Comparison of ENCODE assay signal across 1 cellular context in the genomic region with DNA sequence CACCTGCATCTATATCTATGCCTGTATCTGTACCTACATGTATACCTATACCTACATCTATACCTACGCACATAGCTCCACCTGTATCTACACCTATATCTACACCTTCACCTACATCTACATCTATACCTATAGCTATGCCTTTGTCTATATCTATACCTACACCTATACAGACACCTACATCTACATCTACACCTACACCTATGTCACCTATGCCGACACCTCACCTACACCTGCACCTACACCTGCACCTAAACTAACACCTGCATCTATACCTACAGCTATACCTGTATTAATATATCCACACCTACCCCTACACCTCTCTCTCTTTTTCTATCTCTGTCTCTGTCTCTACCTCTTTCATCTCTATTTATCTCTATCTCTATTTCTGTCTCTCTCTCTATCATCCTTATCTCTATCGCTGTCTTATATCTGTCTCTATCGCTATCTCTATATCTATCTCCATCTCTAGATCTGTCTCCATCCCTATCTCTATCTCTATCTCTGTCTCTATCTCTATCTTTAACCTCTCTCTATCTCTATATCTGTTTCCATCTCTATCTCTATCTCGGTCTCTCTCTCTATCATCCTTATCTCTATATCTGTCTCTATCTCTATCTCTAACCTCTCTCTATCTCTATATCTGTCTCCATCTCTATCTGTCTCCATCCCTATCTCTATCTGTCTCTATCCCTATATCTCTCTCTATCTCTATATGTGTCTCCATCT.
TF ChIP-seq lines count a peak whose summit lies in the region.

No MANE protein-coding gene starts in this region.

TF ChIP-seq in HEK293, 187 proteins besides CTCF, POLR2A, EP300 and RAD21 (continued from another document):
- TF ChIP-seq ZNF621 (tag by site-specific recombination; IDR thresholded peaks at IDR 0.05) (no peak), ZBTB21 (tag by site-specific recombination; IDR thresholded peaks at IDR 0.05) (no peak), PRDM1 (tag by site-specific recombination; IDR thresholded peaks at IDR 0.05) (no peak), ZNF23 (tag by site-specific recombination; IDR thresholded peaks at IDR 0.05; ENCODE audit: borderline replicate concordance) (no peak), ZNF701 (tag by site-specific recombination; IDR thresholded peaks at IDR 0.05) (no peak), ZNF274 (IDR thresholded peaks at IDR 0.05; ENCODE audit: low read length) (no peak), ZNF274 (tag by site-specific recombination; IDR thresholded peaks at IDR 0.05; ENCODE audit: borderline replicate concordance) (no peak), ZNF629 (tag by site-specific recombination; IDR thresholded peaks at IDR 0.05) (no peak), ZNF394 (tag by site-specific recombination; IDR thresholded peaks at IDR 0.05; ENCODE audit: borderline replicate concordance) (no peak), ZNF202 (tag by site-specific recombination; IDR thresholded peaks at IDR 0.05; ENCODE audit: borderline replicate concordance) (peak; percentile 4; the same call in 1 of the 2 replicates), ZNF48 (tag by site-specific recombination; IDR thresholded peaks at IDR 0.05) (no peak), ZBTB8A (tag by site-specific recombination; IDR thresholded peaks at IDR 0.05) (no peak), ZNF404 (tag by site-specific recombination; IDR thresholded peaks at IDR 0.05) (no peak), ZNF596 (tag by site-specific recombination; IDR thresholded peaks at IDR 0.05) (peak; percentile 62; the same call in 1 of the 2 replicates), ZNF660 (tag by site-specific recombination; IDR thresholded peaks at IDR 0.05) (no peak), ZNF184 (tag by site-specific recombination; IDR thresholded peaks at IDR 0.05) (no peak), ZNF155 (tag by site-specific recombination; IDR thresholded peaks at IDR 0.05) (no peak), ZEB2 (tag by site-specific recombination; IDR thresholded peaks at IDR 0.05) (peak; percentile 100), PBX3 (CRISPR knock-in tag; IDR thresholded peaks at IDR 0.05) (no peak), ZSCAN30 (tag by site-specific recombination; IDR thresholded peaks at IDR 0.05) (no peak), ZBTB7A (tag by site-specific recombination; IDR thresholded peaks at IDR 0.05; ENCODE audit: low read depth) (no peak), ZNF366 (tag by site-specific recombination; conservative IDR thresholded peaks at IDR 0.05) (peak; percentile 57), ZNF433 (tag by site-specific recombination; IDR thresholded peaks at IDR 0.05; ENCODE audit: low read depth) (no peak), ZNF311 (tag by site-specific recombination; IDR thresholded peaks at IDR 0.05; ENCODE audit: borderline replicate concordance) (no peak), ZBTB6 (tag by site-specific recombination; IDR thresholded peaks at IDR 0.05) (peak; percentile 90), EGR2 (tag by site-specific recombination; IDR thresholded peaks at IDR 0.05; ENCODE audit: low read depth) (peak; percentile 24; the same call in 1 of the 2 replicates)
- TF ChIP-seq, protein P1, sequence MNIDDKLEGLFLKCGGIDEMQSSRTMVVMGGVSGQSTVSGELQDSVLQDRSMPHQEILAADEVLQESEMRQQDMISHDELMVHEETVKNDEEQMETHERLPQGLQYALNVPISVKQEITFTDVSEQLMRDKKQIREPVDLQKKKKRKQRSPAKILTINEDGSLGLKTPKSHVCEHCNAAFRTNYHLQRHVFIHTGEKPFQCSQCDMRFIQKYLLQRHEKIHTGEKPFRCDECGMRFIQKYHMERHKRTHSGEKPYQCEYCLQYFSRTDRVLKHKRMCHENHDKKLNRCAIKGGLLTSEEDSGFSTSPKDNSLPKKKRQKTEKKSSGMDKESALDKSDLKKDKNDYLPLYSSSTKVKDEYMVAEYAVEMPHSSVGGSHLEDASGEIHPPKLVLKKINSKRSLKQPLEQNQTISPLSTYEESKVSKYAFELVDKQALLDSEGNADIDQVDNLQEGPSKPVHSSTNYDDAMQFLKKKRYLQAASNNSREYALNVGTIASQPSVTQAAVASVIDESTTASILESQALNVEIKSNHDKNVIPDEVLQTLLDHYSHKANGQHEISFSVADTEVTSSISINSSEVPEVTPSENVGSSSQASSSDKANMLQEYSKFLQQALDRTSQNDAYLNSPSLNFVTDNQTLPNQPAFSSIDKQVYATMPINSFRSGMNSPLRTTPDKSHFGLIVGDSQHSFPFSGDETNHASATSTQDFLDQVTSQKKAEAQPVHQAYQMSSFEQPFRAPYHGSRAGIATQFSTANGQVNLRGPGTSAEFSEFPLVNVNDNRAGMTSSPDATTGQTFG (tag by site-specific recombination; IDR thresholded peaks at IDR 0.05; ENCODE audit: borderline replicate concordance), result no peak
- TF ChIP-seq, protein P2, sequence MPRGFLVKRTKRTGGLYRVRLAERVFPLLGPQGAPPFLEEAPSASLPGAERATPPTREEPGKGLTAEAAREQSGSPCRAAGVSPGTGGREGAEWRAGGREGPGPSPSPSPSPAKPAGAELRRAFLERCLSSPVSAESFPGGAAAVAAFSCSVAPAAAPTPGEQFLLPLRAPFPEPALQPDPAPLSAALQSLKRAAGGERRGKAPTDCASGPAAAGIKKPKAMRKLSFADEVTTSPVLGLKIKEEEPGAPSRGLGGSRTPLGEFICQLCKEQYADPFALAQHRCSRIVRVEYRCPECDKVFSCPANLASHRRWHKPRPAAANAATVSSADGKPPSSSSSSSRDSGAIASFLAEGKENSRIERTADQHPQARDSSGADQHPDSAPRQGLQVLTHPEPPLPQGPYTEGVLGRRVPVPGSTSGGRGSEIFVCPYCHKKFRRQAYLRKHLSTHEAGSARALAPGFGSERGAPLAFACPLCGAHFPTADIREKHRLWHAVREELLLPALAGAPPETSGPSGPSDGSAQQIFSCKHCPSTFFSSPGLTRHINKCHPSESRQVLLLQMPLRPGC (tag by site-specific recombination; IDR thresholded peaks at IDR 0.05), result no peak
